Comparison of ENCODE assay signal across 1 cellular context in genomic region chr2:171711351-171711750, GRCh38.
TF ChIP-seq lines count a peak whose summit lies in the region.

No MANE protein-coding gene starts in this region.

TF ChIP-seq in SK-N-SH treated with all-trans-retinoic acid at 6 μM for 48 hours, 23 proteins besides CTCF, POLR2A, EP300 and RAD21 (continued from another document):
- TF ChIP-seq ESRRG (CRISPR knock-in tag; IDR thresholded peaks at IDR 0.05): no peak
